In the genomic region with DNA sequence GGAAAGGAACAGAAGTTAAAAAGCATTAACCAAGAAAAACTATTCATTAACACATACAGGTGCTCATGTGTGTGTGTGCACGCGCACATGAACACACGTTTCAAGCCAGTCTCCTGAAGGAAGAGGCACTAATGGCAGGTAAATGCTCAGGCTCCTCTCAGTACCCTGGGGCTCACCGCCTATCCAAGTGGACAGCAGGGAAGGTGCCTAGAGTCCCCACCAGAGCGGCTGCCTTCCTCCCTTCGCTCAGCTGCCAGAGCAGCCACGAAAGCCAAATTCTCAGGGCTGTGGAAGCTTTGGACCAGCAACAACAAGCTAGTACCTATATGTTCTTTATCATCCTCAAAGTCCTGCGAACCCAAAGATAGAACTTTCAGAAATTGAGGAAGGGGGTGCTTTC, we compare ENCODE assay signal across 13 cellular contexts. TPM values are rescaled to one million over a fixed set of nuclear protein-coding genes. Genes with fewer than 3 reads are reported as not detected.
DNase-seq lines count a peak whose midpoint lies in the region; ATAC-seq and TF ChIP-seq lines count a peak whose summit lies in the region.
"Had no signal": no experiment of that assay in that cellular context is flagged by ENCODE, and none has a peak within 500 bp of the region (broad histone marks: within the 10 kb centered on the region; RNA-seq: fewer than 3 reads in every experiment).

No MANE protein-coding gene starts in this region.

- no peaks in the 10 kb centered on the region for H3K9me3 ChIP-seq in testis
- H3K9me3 ChIP-seq: Caco-2 had no signal

- no peak overlapping the region for H3K4me3 Mint-ChIP-seq in activated naive CD4-positive, alpha-beta T cell treated with anti-CD3 and anti-CD28 coated beads, Interleukin-2, amount 50 U/mL, for 24 hours
- H3K4me3 Mint-ChIP-seq in activated naive CD8-positive, alpha-beta T cell treated with anti-CD3 and anti-CD28 coated beads, Interleukin-2, amount 10 ng/mL, durations not matched to agents 7 days and 5 days, result no peak overlapping the region

- no peaks in the 10 kb centered on the region for H3K27me3 Mint-ChIP-seq in activated naive CD4-positive, alpha-beta T cell treated with anti-CD3 and anti-CD28 coated beads, Interleukin-2, amount 50 U/mL, for 24 hours
- H3K27me3 Mint-ChIP-seq in activated naive CD8-positive, alpha-beta T cell treated with anti-CD3 and anti-CD28 coated beads, Interleukin-2, amount 10 ng/mL, durations not matched to agents 7 days and 5 days, result no peaks in the 10 kb centered on the region

- H3K36me3 Mint-ChIP-seq in activated naive CD4-positive, alpha-beta T cell treated with anti-CD3 and anti-CD28 coated beads, Interleukin-2, amount 50 U/mL, for 24 hours, result peaks cover 2% of the 10 kb centered on the region
- H3K36me3 Mint-ChIP-seq in activated naive CD8-positive, alpha-beta T cell treated with anti-CD3 and anti-CD28 coated beads, Interleukin-2, amount 10 ng/mL, durations not matched to agents 7 days and 5 days, result peaks cover 8% of the 10 kb centered on the region

- no peak for DNase-seq in activated naive CD4-positive, alpha-beta T cell (lab: John Stamatoyannopoulos, UW)
- peak; percentile 28 for DNase-seq in activated naive CD8-positive, alpha-beta T cell treated with anti-CD3 and anti-CD28 coated beads, Interleukin-2, amount 10 ng/mL, durations not matched to agents 7 days and 5 days
- DNase-seq in left ventricle myocardium superior (peak; percentile 10), testis (peak; percentile 7), DMS114 treated with DMSO at 0.1 percent for 48 hours (lab: John Stamatoyannopoulos, UW; ENCODE audit: unreplicated experiment) (no peak)
- DNase-seq: cortex of kidney, GF-D8, KBM-7, kidney glomerular epithelial cell had no signal

- no peak overlapping the region for H3K27ac ChIP-seq in testis

- ATAC-seq in activated naive CD8-positive, alpha-beta T cell treated with anti-CD3 and anti-CD28 coated beads, Interleukin-2, amount 10 ng/mL, durations not matched to agents 7 days and 5 days (ENCODE audit: low read depth), result no peak
- ATAC-seq in left ventricle myocardium superior, result no peak
- no peak for ATAC-seq in GM21381 (IDR thresholded peaks at IDR 0.05; ENCODE audit: unreplicated experiment)
- ATAC-seq in HG02973 (IDR thresholded peaks at IDR 0.05; ENCODE audit: unreplicated experiment), result no peak

- H3K36me3 ChIP-seq in testis (ENCODE audit: low read depth, missing control alignments), result no peaks in the 10 kb centered on the region

- no peaks in the 10 kb centered on the region for H3K27me3 ChIP-seq in testis

- intact Hi-C loops in left ventricle myocardium superior (cut with micrococcal nuclease), result loop anchor here (5.0 to 10.0 kb wide), 2 partner anchors 52 to 235 kb away; no protein-coding TSS in a partner anchor
- intact Hi-C loops in testis (cut with DNase I; ENCODE audit: low total_unique reads), result loop anchor here (10.0 kb wide), 2 partner anchors 55 to 155 kb away; no protein-coding TSS in a partner anchor

- no peaks in the 10 kb centered on the region for H3K9me3 Mint-ChIP-seq in activated naive CD4-positive, alpha-beta T cell treated with anti-CD3 and anti-CD28 coated beads, Interleukin-2, amount 50 U/mL, for 24 hours
- H3K9me3 Mint-ChIP-seq in activated naive CD8-positive, alpha-beta T cell treated with anti-CD3 and anti-CD28 coated beads, Interleukin-2, amount 10 ng/mL, durations not matched to agents 7 days and 5 days, result no peaks in the 10 kb centered on the region

- no peak overlapping the region for H3K4me3 ChIP-seq in testis

- peaks cover 15% of the 10 kb centered on the region for H3K4me1 ChIP-seq in testis
- H3K4me1 ChIP-seq: Caco-2 had no signal

- no peak for TF ChIP-seq POLR2A in testis (IDR thresholded peaks at IDR 0.05)

- POLR2A ChIA-PET in activated naive CD8-positive, alpha-beta T cell treated with anti-CD3 and anti-CD28 coated beads, Interleukin-2, amount 10 ng/mL, durations not matched to agents 7 days and 5 days (lab: Charles Lee), result interaction anchor here (1.6 kb wide), 1 partner anchor 39 kb away, joined by 4 read pairs; no protein-coding TSS in a partner anchor

- 93 to 97% methylated on average over 8 of the region's 8 CpGs for WGBS in testis, 2 donors

- TF ChIP-seq CTCF in testis (IDR thresholded peaks at IDR 0.05), result no peak

- H3K27ac Mint-ChIP-seq in activated naive CD4-positive, alpha-beta T cell treated with anti-CD3 and anti-CD28 coated beads, Interleukin-2, amount 50 U/mL, for 24 hours, result peak overlapping the region; percentile 65
- peak overlapping the region; percentile 61 for H3K27ac Mint-ChIP-seq in activated naive CD8-positive, alpha-beta T cell treated with anti-CD3 and anti-CD28 coated beads, Interleukin-2, amount 10 ng/mL, durations not matched to agents 7 days and 5 days

- peaks cover 18% of the 10 kb centered on the region for H3K4me1 Mint-ChIP-seq in activated naive CD4-positive, alpha-beta T cell treated with anti-CD3 and anti-CD28 coated beads, Interleukin-2, amount 50 U/mL, for 24 hours
- peaks cover 19% of the 10 kb centered on the region for H3K4me1 Mint-ChIP-seq in activated naive CD8-positive, alpha-beta T cell treated with anti-CD3 and anti-CD28 coated beads, Interleukin-2, amount 10 ng/mL, durations not matched to agents 7 days and 5 days

RNA-seq across cellular contexts. Expression of gene PLCG1, which starts 42.6 kb away (rescaled TPM):
- 100 to 1,000 TPM; 419 to 425 TPM for total RNA-seq in activated naive CD8-positive, alpha-beta T cell treated with anti-CD3 and anti-CD28 coated beads, Interleukin-2, amount 10 ng/mL, durations not matched to agents 7 days and 5 days
- total RNA-seq in left ventricle myocardium superior (56.5 TPM), testis (100 to 1,000 TPM; 184 to 186 TPM)
- 118 TPM for polyA plus RNA-seq in testis (ENCODE audit: insufficient read depth, low read depth, low replicate concordance)

Comparison
In these comparisons a context has a peak if more than half of its experiments do, and no peak if none do; other contexts are left out.
1. DNase-seq: peak in activated naive CD8-positive, alpha-beta T cell treated with anti-CD3 and anti-CD28 coated beads, Interleukin-2, amount 10 ng/mL, durations not matched to agents 7 days and 5 days (single experiment), left ventricle myocardium superior (single experiment) and testis (single experiment); none in activated naive CD4-positive, alpha-beta T cell (0 of 4) and DMS114 treated with DMSO at 0.1 percent for 48 hours (single experiment).